Comparison of ENCODE assay signal across 9 cellular contexts in genomic region chr2:66433695-66433944, GRCh38. TPM values are rescaled to one million over a fixed set of nuclear protein-coding genes. Genes with fewer than 3 reads are reported as not detected.
DNase-seq lines count a peak whose midpoint lies in the region; ATAC-seq, FAIRE-seq and TF ChIP-seq lines count a peak whose summit lies in the region.
"Had no signal": no experiment of that assay in that cellular context is flagged by ENCODE, and none has a peak within 500 bp of the region (broad histone marks: within the 10 kb centered on the region; RNA-seq: fewer than 3 reads in every experiment).

No MANE protein-coding gene starts in this region.

- peak overlapping the region; percentile 49 to 86 for H3K9ac ChIP-seq in kidney (ENCODE audit: low read length in 2 of 2)

- no peak for ATAC-seq in GM18517 (IDR thresholded peaks at IDR 0.05; ENCODE audit: unreplicated experiment)

- peak; percentile 41 to 78 for TF ChIP-seq POLR2A in adrenal gland (IDR thresholded peaks at IDR 0.05)
- no peak for TF ChIP-seq POLR2A in stomach (IDR thresholded peaks at IDR 0.05)

- TF ChIP-seq CTCF in adrenal gland (IDR thresholded peaks at IDR 0.05) = peak in 1 of 6 experiments; percentile 33
- TF ChIP-seq CTCF in kidney (IDR thresholded peaks at IDR 0.05; ENCODE audit: borderline replicate concordance, extremely low read depth, insufficient read depth) = no peak
- TF ChIP-seq CTCF in stomach (IDR thresholded peaks at IDR 0.05) = no peak

- intact Hi-C loops in adrenal gland (cut with DNase I) (loop anchor here in 1 of 2 donors (10.0 kb wide), 1 partner anchor 781 kb away; no protein-coding TSS in a partner anchor), kidney (cut with DNase I) (no loop called here), stomach (cut with DNase I; ENCODE audit: low total_unique reads) (no loop called here)

- FAIRE-seq in kidney (lab: Jason Lieb, UNC) = no peak
- FAIRE-seq: A204.1 had no signal

- DNase-seq in NCI-H1694 treated with DMSO at 0.1 percent for 48 hours (lab: John Stamatoyannopoulos, UW) (peak; percentile 70), NCI-H1694 (lab: John Stamatoyannopoulos, UW) (no peak), adrenal gland (no peak), kidney (no peak), stomach (no peak), DMS53 treated with DMSO at 0.1 percent for 48 hours (lab: John Stamatoyannopoulos, UW; ENCODE audit: unreplicated experiment) (no peak)
- DNase-seq in stimulated activated CD4-positive, alpha-beta T cell treated with anti-CD3 and anti-CD28 coated beads, Interleukin-15, amount 100 ng/mL, for 24 hours = no peak

- no peak for TF ChIP-seq EP300 in stomach (IDR thresholded peaks at IDR 0.05)

- H3K4me3 ChIP-seq in adrenal gland (peak overlapping the region; percentile 47 to 71 (median 58)), kidney (ENCODE audit: low read length in 2 of 2) (peak overlapping the region; percentile 93 to 97), stomach (peak overlapping the region; percentile 70 to 83 (median 72))

- H3K27ac ChIP-seq in adrenal gland (peak overlapping the region; percentile 75 to 96 (median 93)), kidney (ENCODE audit: low read depth in 2 of 2, low read length in 2 of 2) (peak overlapping the region; percentile 87 to 91), stomach (peak overlapping the region; percentile 86 to 93 (median 89))

- H3K9me3 ChIP-seq in adrenal gland (replicated peaks in 1 of 3) = no peaks in the 10 kb centered on the region
- H3K9me3 ChIP-seq in kidney (ENCODE audit: control insufficient read depth in 1 of 2, low read length in 2 of 2) = no peaks in the 10 kb centered on the region
- H3K9me3 ChIP-seq in stomach = no peaks in the 10 kb centered on the region

- H3K27me3 ChIP-seq in adrenal gland = no peaks in the 10 kb centered on the region
- H3K27me3 ChIP-seq in stomach = peaks cover 0 to 52% (median 21%) of the 10 kb centered on the region in 3 donors

- H3K4me1 ChIP-seq in adrenal gland (replicated peaks in 1 of 2) (peaks cover 6 to 19% of the 10 kb centered on the region in 2 donors), kidney (ENCODE audit: control insufficient read depth in 1 of 2, insufficient read depth in 1 of 2, low read depth in 1 of 2, low read length in 2 of 2) (peaks cover 0 to 4% of the 10 kb centered on the region in 2 donors), stomach (peaks cover 0 to 42% (median 26%) of the 10 kb centered on the region in 4 donors)

- WGBS in adrenal gland, 4 donors = 0 to 1% (median 1%) methylated on average over 7 of the region's 7 CpGs
- 0 to 2% (median 0%) methylated on average over 7 of the region's 7 CpGs for WGBS in stomach, 5 donors

- H3K36me3 ChIP-seq in adrenal gland (replicated peaks in 1 of 2) (peaks cover 0 to 10% of the 10 kb centered on the region in 2 donors), kidney (ENCODE audit: control insufficient read depth in 1 of 2, insufficient read depth in 2 of 2, low read length in 2 of 2) (no peaks in the 10 kb centered on the region), stomach (peaks cover 0 to 12% (median 3%) of the 10 kb centered on the region in 4 donors)

RNA-seq across cellular contexts. Expression of gene MEIS1, which starts 1.3 kb away (rescaled TPM):
- 100 to 1,000 TPM in 5 of 8 donors, 10 to 100 TPM in 3; 56.3 to 257 (median 129) TPM for total RNA-seq in adrenal gland
- polyA plus RNA-seq in adrenal gland = 100 to 1,000 TPM in 1 of 3 donors, 10 to 100 TPM in 2; 75.4 to 106 (median 98.4) TPM
- 36.7 TPM for total RNA-seq in kidney
- 7.3 TPM for polyA plus RNA-seq in kidney (ENCODE audit: insufficient read depth, low read depth, low replicate concordance)
- total RNA-seq in stomach = 100 to 1,000 TPM in 2 of 5 donors, 10 to 100 TPM in 3; 31.2 to 172 (median 57.4) TPM
- polyA plus RNA-seq in stomach = 10 to 100 TPM in 1 of 3 donors, 1 to 10 TPM in 2; 4.8 to 36.8 (median 9.8) TPM

Comparison
In these comparisons a context has a peak if more than half of its experiments do, and no peak if none do; other contexts are left out.
1. POLR2A ChIP-seq: peak in adrenal gland (2 of 2); none in stomach (0 of 4).
2. Peak in every context shown above with its lines, with median percentiles within 50 percentile points of each other: H3K27ac ChIP-seq and H3K4me3 ChIP-seq.